8 cellular contexts compared by ENCODE assay signal in the genomic region with DNA sequence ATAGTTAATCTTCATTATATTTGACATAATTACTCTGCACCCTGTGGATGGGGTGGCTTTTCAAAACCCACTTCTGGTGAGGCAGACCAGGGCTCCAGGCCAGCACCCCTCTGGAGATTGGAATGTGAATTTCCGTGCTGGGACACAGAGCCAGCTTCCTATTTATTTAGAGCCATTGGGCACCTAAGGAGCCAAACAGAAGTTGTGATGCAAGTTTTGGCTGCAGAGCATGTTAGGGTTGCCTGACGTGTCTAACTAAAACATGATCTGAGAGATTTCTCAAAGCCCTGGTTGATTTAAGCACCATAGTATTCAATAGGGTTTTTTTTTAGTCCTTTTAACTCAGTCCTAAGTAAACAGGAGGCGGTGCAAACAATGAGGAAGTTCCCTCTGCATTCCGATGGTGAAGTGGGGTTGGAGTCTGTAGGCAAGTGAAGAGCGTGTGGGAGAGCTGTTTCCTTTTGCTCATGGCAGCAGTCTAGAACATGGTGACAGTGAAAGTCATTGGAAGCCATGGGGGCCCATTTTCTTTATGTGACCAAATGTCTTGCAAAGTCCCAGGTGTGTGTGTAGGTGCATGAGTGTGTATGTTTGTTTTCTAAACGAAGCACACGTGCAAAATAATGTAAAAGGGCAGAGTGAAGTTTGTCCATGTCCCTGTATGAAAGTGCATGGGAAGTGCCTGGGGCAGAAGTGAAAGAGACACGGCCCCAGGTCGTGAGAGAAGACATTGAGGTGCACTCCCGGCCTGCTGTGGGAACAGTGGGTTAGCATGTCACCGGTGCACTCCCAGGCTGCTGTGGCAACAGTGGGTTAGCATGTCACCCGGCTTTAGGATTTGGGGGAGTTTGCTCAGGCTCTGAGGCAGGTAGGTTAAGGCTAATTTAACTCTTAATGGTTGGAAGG.
A peak's percentile ranks its signal among the peaks of the same experiment; 100 is the strongest.
DNase-seq lines count a peak whose midpoint lies in the region; ATAC-seq and TF ChIP-seq lines count a peak whose summit lies in the region.

No MANE protein-coding gene starts in this region.

- TF ChIP-seq POLR2A in upper lobe of left lung (IDR thresholded peaks at IDR 0.05) = peak in 1 of 4 donors; percentile 44

- peak; percentile 54 for ATAC-seq in HG02884 (IDR thresholded peaks at IDR 0.05; ENCODE audit: unreplicated experiment)
- peak; percentile 85 to 93 for ATAC-seq in upper lobe of left lung (ENCODE audit: low FRiP score in 2 of 2)
- no peak for ATAC-seq in HG03159 (IDR thresholded peaks at IDR 0.05; ENCODE audit: unreplicated experiment)

- TF ChIP-seq RAD21 in SK-N-SH (IDR thresholded peaks at IDR 0.05; ENCODE audit: low read length) = no peak

- CTCF ChIA-PET in SK-N-SH (lab: Yijun Ruan, JAX) = interaction anchor here (1.0 kb wide), 1 partner anchor 11 kb away, joined by 3 read pairs; no protein-coding TSS in a partner anchor

- no peaks in the 10 kb centered on the region for H3K36me3 ChIP-seq in SK-N-SH (replicated peaks in 1 of 2; ENCODE audit: control insufficient read depth in 1 of 2, insufficient read depth in 2 of 2, low read length in 1 of 2)
- no peaks in the 10 kb centered on the region for H3K36me3 ChIP-seq in colonic mucosa
- H3K36me3 ChIP-seq in upper lobe of left lung = peaks cover 0 to 3% (median 0%) of the 10 kb centered on the region in 4 donors

- no peak overlapping the region for H3K27ac ChIP-seq in SK-N-SH (ENCODE audit: low read depth in 2 of 2, low read length in 1 of 2)
- H3K27ac ChIP-seq in colonic mucosa = no peak overlapping the region
- H3K27ac ChIP-seq in upper lobe of left lung = peak overlapping the region; percentile 76 to 90 (median 80)

- H4K20me1 ChIP-seq in SK-N-SH (ENCODE audit: insufficient read depth) = no peaks in the 10 kb centered on the region

- DNase-seq in GM12865 (ENCODE audit: low read depth) (peak; percentile 89), SK-N-SH (no peak), colonic mucosa (peak; percentile 53), lung microvascular endothelial cell (ENCODE audit: low read depth in 2 of 2) (peak; percentile 86 to 93), upper lobe of left lung (peak in 1 of 2 donors; percentile 84), NCI-H146 (lab: John Stamatoyannopoulos, UW) (no peak)

- peak overlapping the region; percentile 28 for H3K4me3 ChIP-seq in GM12865 (ENCODE audit: low read depth, low read length)
- no peak overlapping the region for H3K4me3 ChIP-seq in SK-N-SH (ENCODE audit: low read depth in 2 of 2, low read length in 1 of 2)
- H3K4me3 ChIP-seq in colonic mucosa = no peak overlapping the region
- peak overlapping the region in 3 of 4 donors; percentile 1 to 22 (median 21) for H3K4me3 ChIP-seq in upper lobe of left lung

- peaks cover 0 to 17% of the 10 kb centered on the region in 2 experiments; a peak in 1 of 4 replicates for H3K4me1 ChIP-seq in SK-N-SH (ENCODE audit: control insufficient read depth in 1 of 2, insufficient read depth in 2 of 2, low read depth in 1 of 2, low read length in 1 of 2)
- H3K4me1 ChIP-seq in colonic mucosa = no peaks in the 10 kb centered on the region
- H3K4me1 ChIP-seq in upper lobe of left lung = peaks cover 44 to 68% (median 49%) of the 10 kb centered on the region in 4 donors

- no peak for TF ChIP-seq EP300 in SK-N-SH (IDR thresholded peaks at IDR 0.05; ENCODE audit: borderline replicate concordance in 1 of 2, low read depth in 1 of 2, low read length in 1 of 2)
- TF ChIP-seq EP300 in upper lobe of left lung (IDR thresholded peaks at IDR 0.05) = peak in 2 of 4 donors; percentile 13 to 30

- H3F3A ChIP-seq in SK-N-SH (replicated peaks; ENCODE audit: insufficient read depth) = no peaks in the 10 kb centered on the region

- H3K9ac ChIP-seq in SK-N-SH (no peak overlapping the region), colonic mucosa (ENCODE audit: low read depth in 2 of 2, low read length in 2 of 2) (no peak overlapping the region)

- no peaks in the 10 kb centered on the region for H3K9me2 ChIP-seq in SK-N-SH

- WGBS in SK-N-SH (ENCODE audit: low lambda C conversion rate) = 68% methylated on average over 12 of the region's 12 CpGs
- 11 to 16% methylated on average over 12 of the region's 12 CpGs for WGBS in upper lobe of left lung, 2 donors

- intact Hi-C loops in colonic mucosa (cut with DNase I) = no loop called here

- TF ChIP-seq CTCF in GM12865 (IDR thresholded peaks at IDR 0.05; ENCODE audit: insufficient read depth, low read depth, low read length, missing control alignments) (no peak), SK-N-SH (IDR thresholded peaks at IDR 0.05) (no peak), colonic mucosa (IDR thresholded peaks at IDR 0.05) (no peak), upper lobe of left lung (IDR thresholded peaks at IDR 0.05) (peak in 1 of 6 experiments; percentile 16)

- H3K9me3 ChIP-seq in SK-N-SH (no peaks in the 10 kb centered on the region), colonic mucosa (no peaks in the 10 kb centered on the region), upper lobe of left lung (no peaks in the 10 kb centered on the region)

- H3K79me2 ChIP-seq in SK-N-SH (ENCODE audit: insufficient read depth) = no peaks in the 10 kb centered on the region

- POLR2A ChIA-PET in SK-N-SH (lab: Yijun Ruan, JAX) = no interaction called here

- H3K4me2 ChIP-seq in SK-N-SH = no peak overlapping the region

- H3K27me3 ChIP-seq in SK-N-SH (ENCODE audit: insufficient read depth) (no peaks in the 10 kb centered on the region), colonic mucosa (no peaks in the 10 kb centered on the region), upper lobe of left lung (no peaks in the 10 kb centered on the region)

- H2AFZ ChIP-seq in SK-N-SH (ENCODE audit: low read depth) = peak overlapping the region; percentile 17; the same call in 1 of the 2 replicates

TF ChIP-seq in SK-N-SH, 30 proteins besides CTCF, POLR2A, EP300 and RAD21:
- TF ChIP-seq NRF1 (IDR thresholded peaks at IDR 0.05; ENCODE audit: low read depth, low read length) (no peak), MAX (IDR thresholded peaks at IDR 0.05; ENCODE audit: low read depth) (no peak)
- TF ChIP-seq, protein P1, sequence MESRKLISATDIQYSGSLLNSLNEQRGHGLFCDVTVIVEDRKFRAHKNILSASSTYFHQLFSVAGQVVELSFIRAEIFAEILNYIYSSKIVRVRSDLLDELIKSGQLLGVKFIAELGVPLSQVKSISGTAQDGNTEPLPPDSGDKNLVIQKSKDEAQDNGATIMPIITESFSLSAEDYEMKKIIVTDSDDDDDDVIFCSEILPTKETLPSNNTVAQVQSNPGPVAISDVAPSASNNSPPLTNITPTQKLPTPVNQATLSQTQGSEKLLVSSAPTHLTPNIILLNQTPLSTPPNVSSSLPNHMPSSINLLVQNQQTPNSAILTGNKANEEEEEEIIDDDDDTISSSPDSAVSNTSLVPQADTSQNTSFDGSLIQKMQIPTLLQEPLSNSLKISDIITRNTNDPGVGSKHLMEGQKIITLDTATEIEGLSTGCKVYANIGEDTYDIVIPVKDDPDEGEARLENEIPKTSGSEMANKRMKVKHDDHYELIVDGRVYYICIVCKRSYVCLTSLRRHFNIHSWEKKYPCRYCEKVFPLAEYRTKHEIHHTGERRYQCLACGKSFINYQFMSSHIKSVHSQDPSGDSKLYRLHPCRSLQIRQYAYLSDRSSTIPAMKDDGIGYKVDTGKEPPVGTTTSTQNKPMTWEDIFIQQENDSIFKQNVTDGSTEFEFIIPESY (IDR thresholded peaks at IDR 0.05; ENCODE audit: borderline replicate concordance, low read depth) = no peak

Comparison
In these comparisons a context has a peak if more than half of its experiments do, and no peak if none do; other contexts are left out.
1. DNase-seq: peak in GM12865 (single experiment), colonic mucosa (single experiment) and lung microvascular endothelial cell (2 of 2); none in SK-N-SH (single experiment) and NCI-H146 (single experiment).
2. H3K4me3 ChIP-seq: peak in GM12865 (single experiment) and upper lobe of left lung (3 of 4); none in SK-N-SH (0 of 2) and colonic mucosa (single experiment).
3. H3K27ac ChIP-seq: peak in upper lobe of left lung (4 of 4); none in SK-N-SH (0 of 2) and colonic mucosa (single experiment).